ENCODE assay signal across 9 cellular contexts in the genomic region with DNA sequence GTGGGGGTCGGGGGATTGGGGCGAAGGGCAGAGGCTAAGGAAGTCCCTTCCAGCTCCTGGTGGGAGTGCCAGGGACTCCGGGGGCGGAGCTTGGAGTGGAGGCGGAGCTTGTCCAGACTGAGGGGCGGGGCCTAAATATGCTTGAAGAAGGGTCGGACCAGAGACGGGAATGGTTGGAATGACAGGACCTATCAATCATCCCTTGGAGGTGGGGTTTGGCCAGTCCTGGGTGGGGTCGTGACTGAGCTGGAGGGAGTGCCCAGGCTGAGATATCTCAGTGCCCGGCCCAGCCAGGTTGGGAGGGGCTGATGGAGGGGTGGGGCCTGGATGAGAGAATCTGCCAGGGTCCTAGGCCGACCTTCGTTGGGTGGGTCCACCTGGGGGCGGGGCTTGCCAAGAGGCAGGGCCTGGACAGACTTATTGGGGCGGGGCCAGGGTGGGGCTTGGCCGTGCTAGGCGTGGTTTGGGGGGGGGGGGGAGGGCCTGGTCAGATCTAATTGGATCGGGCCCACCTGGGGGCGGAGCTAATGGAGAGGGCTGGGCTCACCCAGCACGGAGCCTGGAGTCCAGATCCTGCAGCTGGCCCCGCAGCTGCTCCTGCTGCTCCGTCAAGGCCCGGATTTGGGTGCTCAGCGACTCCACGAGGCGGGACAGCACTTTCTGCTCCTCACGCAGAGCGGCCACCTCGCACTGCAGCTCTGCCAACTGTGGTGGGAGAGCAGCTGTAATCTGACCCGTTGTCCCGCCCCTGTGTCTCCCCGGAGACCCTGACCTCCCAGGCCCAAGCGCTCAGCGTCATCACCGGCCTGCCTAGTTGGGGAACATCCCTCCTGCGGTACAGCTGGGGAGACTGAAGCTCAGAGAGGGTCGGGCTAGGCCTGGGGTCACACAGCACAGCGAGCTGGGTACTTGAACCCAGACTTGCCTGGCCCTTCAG. TPM values are rescaled to one million over a fixed set of nuclear protein-coding genes. Genes with fewer than 3 reads are reported as not detected.
DNase-seq lines count a peak whose midpoint lies in the region; ATAC-seq and TF ChIP-seq lines count a peak whose summit lies in the region.
"Had no signal": no experiment of that assay in that cellular context is flagged by ENCODE, and none has a peak within 500 bp of the region (broad histone marks: within the 10 kb centered on the region; RNA-seq: fewer than 3 reads in every experiment).

No MANE protein-coding gene starts in this region.

- peak; percentile 8 for DNase-seq in activated CD4-positive, alpha-beta T cell treated with anti-CD3 and anti-CD28 coated beads, Interleukin-2, amount 50 U/mL, for 1 hour
- no peak for DNase-seq in activated CD4-positive, alpha-beta T cell treated with anti-CD3 and anti-CD28 coated beads, Interleukin-2, amount 10 ng/mL, durations not matched to agents 7 days and 5 days
- DNase-seq in NCI-H226 (peak; percentile 87), coronary artery (ENCODE audit: low spot score) (peak; percentile 92), left colon (peak; percentile 90 to 91), stromal cell of bone marrow (ENCODE audit: low read depth) (peak; percentile 54), NCI-H1694 treated with DMSO at 0.1 percent for 48 hours (lab: John Stamatoyannopoulos, UW) (no peak)

- ATAC-seq in left colon (peak; percentile 78), HG03135 (IDR thresholded peaks at IDR 0.05; ENCODE audit: unreplicated experiment) (no peak)

- peak overlapping the region; percentile 71 for H3K4me3 ChIP-seq in coronary artery

- H3K36me3 Mint-ChIP-seq in activated CD4-positive, alpha-beta T cell treated with anti-CD3 and anti-CD28 coated beads, Interleukin-2, amount 10 ng/mL, durations not matched to agents 7 days and 5 days (ENCODE audit: low read depth), result peaks cover 58% of the 10 kb centered on the region
- H3K36me3 Mint-ChIP-seq: activated naive CD8-positive, alpha-beta T cell had no signal

- H3K9me3 Mint-ChIP-seq in activated CD4-positive, alpha-beta T cell treated with anti-CD3 and anti-CD28 coated beads, Interleukin-2, amount 10 ng/mL, durations not matched to agents 7 days and 5 days, result no peaks in the 10 kb centered on the region

- POLR2A ChIA-PET in activated CD4-positive, alpha-beta T cell treated with anti-CD3 and anti-CD28 coated beads, Interleukin-2, amount 10 ng/mL, durations not matched to agents 7 days and 5 days (lab: Charles Lee), result interaction anchor here (0.5 kb wide), 1 partner anchor 10 kb away, joined by 4 read pairs; no protein-coding TSS in a partner anchor

- no peak overlapping the region for H3K4me3 Mint-ChIP-seq in activated CD4-positive, alpha-beta T cell treated with anti-CD3 and anti-CD28 coated beads, Interleukin-2, amount 10 ng/mL, durations not matched to agents 7 days and 5 days
- H3K4me3 Mint-ChIP-seq: activated naive CD8-positive, alpha-beta T cell had no signal

- TF ChIP-seq CTCF in coronary artery (IDR thresholded peaks at IDR 0.05), result no peak

- CTCF ChIA-PET in activated CD4-positive, alpha-beta T cell treated with anti-CD3 and anti-CD28 coated beads, Interleukin-2, amount 10 ng/mL, durations not matched to agents 7 days and 5 days (lab: Charles Lee), result interaction anchor here (0.6 to 1.5 kb wide), 8 partner anchors 8 to 335 kb away, joined by 3 to 16 read pairs (median 4); partner anchors contain the start of genes AKAP8L and RASAL3

- H3K4me1 Mint-ChIP-seq in activated CD4-positive, alpha-beta T cell treated with anti-CD3 and anti-CD28 coated beads, Interleukin-2, amount 10 ng/mL, durations not matched to agents 7 days and 5 days, result peaks cover 36% of the 10 kb centered on the region

- H3K27me3 Mint-ChIP-seq in activated CD4-positive, alpha-beta T cell treated with anti-CD3 and anti-CD28 coated beads, Interleukin-2, amount 10 ng/mL, durations not matched to agents 7 days and 5 days, result no peaks in the 10 kb centered on the region
- H3K27me3 Mint-ChIP-seq: activated naive CD8-positive, alpha-beta T cell had no signal

- H3K27ac Mint-ChIP-seq in activated CD4-positive, alpha-beta T cell treated with anti-CD3 and anti-CD28 coated beads, Interleukin-2, amount 10 ng/mL, durations not matched to agents 7 days and 5 days, result no peak overlapping the region

- H3K27ac ChIP-seq in coronary artery, result peak overlapping the region; percentile 19 to 83

- intact Hi-C loops in left colon (cut with DNase I, micrococcal nuclease), result no loop called here

RNA-seq across cellular contexts. Expression of gene WIZ, which starts 2.6 kb away (rescaled TPM):
- total RNA-seq in activated CD4-positive, alpha-beta T cell treated with anti-CD3 and anti-CD28 coated beads, Interleukin-2, amount 10 ng/mL, durations not matched to agents 7 days and 5 days, result 10 to 100 TPM; 28.7 to 31.6 TPM
- total RNA-seq in left colon, result 10 to 100 TPM; 24.5 to 24.8 TPM

RNA-seq across cellular contexts. Expression of gene RASAL3, which starts 12.0 kb away (rescaled TPM):
- 100 to 1,000 TPM; 120 to 123 TPM for total RNA-seq in activated CD4-positive, alpha-beta T cell treated with anti-CD3 and anti-CD28 coated beads, Interleukin-2, amount 10 ng/mL, durations not matched to agents 7 days and 5 days
- total RNA-seq in left colon, result 1 to 10 TPM; 3.4 to 4.4 TPM

RNA-seq across cellular contexts. Expression of gene PGLYRP2, which starts 26.9 kb away (rescaled TPM):
- under 1 TPM in 1 of 2 experiments, not detected in 1; 0.08 TPM for total RNA-seq in activated CD4-positive, alpha-beta T cell treated with anti-CD3 and anti-CD28 coated beads, Interleukin-2, amount 10 ng/mL, durations not matched to agents 7 days and 5 days
- total RNA-seq in left colon, result not detected

RNA-seq across cellular contexts. Expression of gene AKAP8L, which starts 33.6 kb away (rescaled TPM):
- 10 to 100 TPM; 84.3 to 96.7 TPM for total RNA-seq in activated CD4-positive, alpha-beta T cell treated with anti-CD3 and anti-CD28 coated beads, Interleukin-2, amount 10 ng/mL, durations not matched to agents 7 days and 5 days
- 10 to 100 TPM; 63.4 to 75.1 TPM for total RNA-seq in left colon

RNA-seq across cellular contexts. Expression of gene CYP4F22, which starts 55.9 kb away (rescaled TPM):
- under 1 TPM; 0.67 to 0.87 TPM for total RNA-seq in activated CD4-positive, alpha-beta T cell treated with anti-CD3 and anti-CD28 coated beads, Interleukin-2, amount 10 ng/mL, durations not matched to agents 7 days and 5 days
- not detected for total RNA-seq in left colon

Comparison
In these comparisons a context has a peak if more than half of its experiments do, and no peak if none do; other contexts are left out.
1. DNase-seq: peak in activated CD4-positive, alpha-beta T cell treated with anti-CD3 and anti-CD28 coated beads, Interleukin-2, amount 50 U/mL, for 1 hour (single experiment), NCI-H226 (single experiment), coronary artery (single experiment), left colon (2 of 2) and stromal cell of bone marrow (single experiment); none in activated CD4-positive, alpha-beta T cell treated with anti-CD3 and anti-CD28 coated beads, Interleukin-2, amount 10 ng/mL, durations not matched to agents 7 days and 5 days (single experiment) and NCI-H1694 treated with DMSO at 0.1 percent for 48 hours (single experiment).
2. RNA of gene RASAL3, which starts 12.0 kb away (total RNA-seq): 120 to 123 TPM in activated CD4-positive, alpha-beta T cell treated with anti-CD3 and anti-CD28 coated beads, Interleukin-2, amount 10 ng/mL, durations not matched to agents 7 days and 5 days; 3.4 to 4.4 TPM in left colon; every median in the first group is over 10 times any median in the second.